Comparison of ENCODE assay signal across 19 cellular contexts in the genomic region with DNA sequence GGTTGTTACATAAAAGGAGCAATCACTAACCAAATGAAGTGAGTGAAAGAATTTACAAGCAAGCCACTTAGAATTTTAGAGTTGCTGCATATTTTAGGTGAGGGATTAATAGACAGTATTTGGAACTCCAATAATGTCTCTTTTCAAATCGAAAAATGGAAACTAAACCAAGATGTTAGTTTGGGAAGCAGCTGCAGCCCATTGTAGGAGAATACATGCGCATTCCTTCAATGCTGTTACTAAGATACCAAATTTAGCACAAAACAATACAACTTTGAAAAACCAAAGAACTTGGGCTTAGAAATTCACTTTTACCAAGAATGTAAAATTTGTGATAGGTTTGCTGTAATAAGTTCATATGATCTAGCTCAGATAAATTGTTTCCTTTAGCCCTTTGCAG.
"Had no signal": no experiment of that assay in that cellular context is flagged by ENCODE, and none has a peak within 500 bp of the region (broad histone marks: within the 10 kb centered on the region; RNA-seq: fewer than 3 reads in every experiment).

No MANE protein-coding gene starts in this region.

- ATAC-seq: foreskin keratinocyte; gastroesophageal sphincter; heart right ventricle; left cardiac atrium; left lung; left ventricle myocardium superior; lower lobe of right lung; naive thymus-derived CD4-positive, alpha-beta T cell; natural killer cell had no signal

- H3K4me1 Mint-ChIP-seq: naive thymus-derived CD4-positive, alpha-beta T cell; natural killer cell had no signal

- H3K27ac ChIP-seq: coronary artery, dorsolateral prefrontal cortex, esophagus muscularis mucosa, foreskin keratinocyte, gastroesophageal sphincter, heart right ventricle, left lung, lower lobe of right lung had no signal

- DNase-seq: dermis blood vessel endothelial cell; dorsolateral prefrontal cortex; effector CD4-positive, alpha-beta T cell; effector memory CD4-positive, alpha-beta T cell; foreskin keratinocyte; head of caudate nucleus; heart right ventricle; hippocampal formation; left cardiac atrium; left lung; left ventricle myocardium superior; lower lobe of right lung; mesenchymal stem cell; midbrain; naive thymus-derived CD4-positive, alpha-beta T cell; natural killer cell had no signal

- H3K4me3 Mint-ChIP-seq: naive thymus-derived CD4-positive, alpha-beta T cell; natural killer cell had no signal

- H3K9me3 ChIP-seq: esophagus muscularis mucosa, gastroesophageal sphincter, lower lobe of right lung had no signal

- H3K4me1 ChIP-seq: esophagus muscularis mucosa, foreskin keratinocyte, gastroesophageal sphincter, heart right ventricle, left lung, lower lobe of right lung had no signal

- H3K27me3 Mint-ChIP-seq: naive thymus-derived CD4-positive, alpha-beta T cell had no signal

- H3K36me3 Mint-ChIP-seq: naive thymus-derived CD4-positive, alpha-beta T cell had no signal

- H3K27me3 ChIP-seq: dorsolateral prefrontal cortex, esophagus muscularis mucosa, foreskin keratinocyte, gastroesophageal sphincter, heart right ventricle, left lung had no signal

- H3K27ac Mint-ChIP-seq: naive thymus-derived CD4-positive, alpha-beta T cell; natural killer cell had no signal

- H3K4me3 ChIP-seq: coronary artery, dorsolateral prefrontal cortex, esophagus muscularis mucosa, gastroesophageal sphincter, heart right ventricle, left lung, lower lobe of right lung had no signal

- H3K36me3 ChIP-seq: esophagus muscularis mucosa, gastroesophageal sphincter, heart right ventricle, left lung, lower lobe of right lung had no signal
